ENCODE assay signal across 4 cellular contexts in genomic region chr3:151808926-151809325, GRCh38. TPM values are rescaled to one million over a fixed set of nuclear protein-coding genes. Genes with fewer than 3 reads are reported as not detected.
"Had no signal": no experiment of that assay in that cellular context is flagged by ENCODE, and none has a peak within 500 bp of the region (broad histone marks: within the 10 kb centered on the region; RNA-seq: fewer than 3 reads in every experiment).

No MANE protein-coding gene starts in this region.

RNA-seq across cellular contexts. Expression of gene AADAC, which starts 5.0 kb away (rescaled TPM):
- total RNA-seq: GM23248, H7, HFFc6, IMR-90 had no signal
- polyA plus RNA-seq: GM23248, IMR-90 had no signal
